Comparison of ENCODE assay signal across 1 cellular context in genomic region chr1:83769594-83770321, GRCh38.
TF ChIP-seq lines count a peak whose summit lies in the region.

No MANE protein-coding gene starts in this region.

TF ChIP-seq in HEK293, 187 proteins besides CTCF, POLR2A, EP300 and RAD21 (continued from another document):
- TF ChIP-seq REPIN1 (tag by site-specific recombination; IDR thresholded peaks at IDR 0.05; ENCODE audit: low read depth) = no peak
- TF ChIP-seq PRDM4 (tag by site-specific recombination; IDR thresholded peaks at IDR 0.05) = peak; percentile 51; the same call in 1 of the 2 replicates
- 0 out of 2 replicates have a peak, but pooled peaks have one; percentile 61 for TF ChIP-seq ZEB2 (tag by site-specific recombination; IDR thresholded peaks at IDR 0.05)
- 0 out of 2 replicates have a peak, but pooled peaks have one; percentile 25 for TF ChIP-seq ZNF184 (tag by site-specific recombination; IDR thresholded peaks at IDR 0.05)
- TF ChIP-seq TSHZ1 (tag by site-specific recombination; IDR thresholded peaks at IDR 0.05; ENCODE audit: borderline replicate concordance) = peak; percentile 64; the same call in 1 of the 2 replicates
- TF ChIP-seq WT1 (tag by site-specific recombination; IDR thresholded peaks at IDR 0.05) = peak; percentile 90
- peak; percentile 55; the same call in 1 of the 2 replicates for TF ChIP-seq ZBTB44 (tag by site-specific recombination; IDR thresholded peaks at IDR 0.05)
- TF ChIP-seq ZNF146 (tag by site-specific recombination; IDR thresholded peaks at IDR 0.05) = no peak
- no peak for TF ChIP-seq MZF1 (tag by site-specific recombination; IDR thresholded peaks at IDR 0.05; ENCODE audit: borderline replicate concordance)
- peak; percentile 61; the same call in 1 of the 2 replicates for TF ChIP-seq ZNF639 (tag by site-specific recombination; IDR thresholded peaks at IDR 0.05)
- 0 out of 2 replicates have a peak, but pooled peaks have one; percentile 15 for TF ChIP-seq ZNF18 (tag by site-specific recombination; IDR thresholded peaks at IDR 0.05)
- TF ChIP-seq PRDM6 (tag by site-specific recombination; IDR thresholded peaks at IDR 0.05) = peak; percentile 89
- TF ChIP-seq ZNF677 (tag by site-specific recombination; IDR thresholded peaks at IDR 0.05) = no peak
- TF ChIP-seq ZNF214 (tag by site-specific recombination; IDR thresholded peaks at IDR 0.05; ENCODE audit: borderline replicate concordance) = no peak
- no peak for TF ChIP-seq ZNF623 (tag by site-specific recombination; IDR thresholded peaks at IDR 0.05)
- peak; percentile 45; the same call in 1 of the 2 replicates for TF ChIP-seq ZXDB (tag by site-specific recombination; IDR thresholded peaks at IDR 0.05)
- TF ChIP-seq ZBTB17 (tag by site-specific recombination; IDR thresholded peaks at IDR 0.05) = peak; percentile 91
- peak; percentile 87 for TF ChIP-seq GLIS1 (tag by site-specific recombination; IDR thresholded peaks at IDR 0.05)
- TF ChIP-seq ZNF629 (tag by site-specific recombination; IDR thresholded peaks at IDR 0.05) = peak; percentile 53; the same call in 1 of the 2 replicates
- TF ChIP-seq BCL11B (tag by site-specific recombination; IDR thresholded peaks at IDR 0.05; ENCODE audit: low read depth) = peak; percentile 65; the same call in 1 of the 2 replicates
- TF ChIP-seq ZNF391 (tag by site-specific recombination; IDR thresholded peaks at IDR 0.05; ENCODE audit: borderline replicate concordance, low read depth) = no peak
- 0 out of 2 replicates have a peak, but pooled peaks have one; percentile 17 for TF ChIP-seq ZNF654 (tag by site-specific recombination; IDR thresholded peaks at IDR 0.05; ENCODE audit: low read depth)
- peak; percentile 94 for TF ChIP-seq IKZF3 (tag by site-specific recombination; IDR thresholded peaks at IDR 0.05)
- TF ChIP-seq ZNF138 (tag by site-specific recombination; IDR thresholded peaks at IDR 0.05; ENCODE audit: borderline replicate concordance) = no peak
- TF ChIP-seq INSM2 (tag by site-specific recombination; IDR thresholded peaks at IDR 0.05) = 0 out of 2 replicates have a peak, but pooled peaks have one; percentile 19
- 0 out of 2 replicates have a peak, but pooled peaks have one; percentile 17 for TF ChIP-seq ZBTB8A (tag by site-specific recombination; IDR thresholded peaks at IDR 0.05)
- TF ChIP-seq ZFHX2 (tag by site-specific recombination; conservative IDR thresholded peaks at IDR 0.05) = peak; percentile 24
